In genomic region chr11:67792242-67792990, GRCh38 we compare ENCODE assay signal across 8 cellular contexts.
A peak's percentile ranks its signal among the peaks of the same experiment; 100 is the strongest.
DNase-seq lines count a peak whose midpoint lies in the region; TF ChIP-seq lines count a peak whose summit lies in the region.
"Not testable (repeated sequence)": the region's sequence is repeated elsewhere in the genome, so short reads cannot be mapped to it uniquely, and the experiment has no call there.

No MANE protein-coding gene starts in this region.

- peak; percentile 47 for TF ChIP-seq CTCF in MM.1S (IDR thresholded peaks at IDR 0.05; ENCODE audit: low read length)
- TF ChIP-seq CTCF in thyroid gland (IDR thresholded peaks at IDR 0.05), result peak in 5 of 6 experiments; percentile 41 to 66 (median 48)

- TF ChIP-seq POLR2A in thyroid gland (IDR thresholded peaks at IDR 0.05), result not testable (repeated sequence)

- H3F3A ChIP-seq in MM.1S (ENCODE audit: insufficient read depth, low read length), result not testable (repeated sequence)

- H3K9me3 ChIP-seq in MM.1S (replicated peaks; ENCODE audit: insufficient read depth, low read length); iPS DF 6.9 (ENCODE audit: control insufficient read depth, insufficient read depth, low read length); thyroid gland: not testable (repeated sequence)

- not testable (repeated sequence) for H3K9ac ChIP-seq in MM.1S (ENCODE audit: low read length)

- DNase-seq in EH (ENCODE audit: low read depth), result peak; percentile 31
- DNase-seq in MM.1S; iPS DF 6.9 (ENCODE audit: low read depth, low spot score): not testable (repeated sequence)
- peak; percentile 74 to 75 for DNase-seq in SHP77 (lab: John Stamatoyannopoulos, UW)
- DNase-seq in activated T-cell treated with anti-CD3 and anti-CD28 coated beads for 1 hour (ENCODE audit: low read depth), result peak; percentile 12
- DNase-seq in cerebellar cortex (ENCODE audit: low spot score), result peak; percentile 28
- peak; percentile 76 for DNase-seq in posterior vena cava (ENCODE audit: low spot score)
- peak; percentile 49 for DNase-seq in thyroid gland

- not testable (repeated sequence) for H2AFZ ChIP-seq in MM.1S (ENCODE audit: low read length)

- not testable (repeated sequence) for H3K4me3 ChIP-seq in MM.1S (ENCODE audit: low read length); thyroid gland (replicated peaks in 1 of 3)
- 0 out of 2 replicates have a peak overlapping the region, but pooled peaks have one; percentile 9 for H3K4me3 ChIP-seq in iPS DF 6.9 (ENCODE audit: low read length)

- H3K27ac ChIP-seq in MM.1S (ENCODE audit: low read length); iPS DF 6.9 (ENCODE audit: low read length); thyroid gland: not testable (repeated sequence)

- no CpG with 5 or more reads among the region's 27 CpGs for WGBS in iPS DF 6.9 (ENCODE audit: insufficient coverage, insufficient read length)
- 25 to 27% methylated on average over 27 of the region's 27 CpGs for WGBS in thyroid gland, 2 donors

- not testable (repeated sequence) for H3K4me1 ChIP-seq in MM.1S (ENCODE audit: low read length); iPS DF 6.9 (ENCODE audit: control insufficient read depth, insufficient read depth, low read length); thyroid gland

- intact Hi-C loops in posterior vena cava (cut with DNase I), result loop anchor here in 1 of 2 donors (5.0 kb wide), 1 partner anchor 135 kb away; no protein-coding TSS in a partner anchor
- intact Hi-C loops in thyroid gland (cut with DNase I), result not testable (repeated sequence)

- not testable (repeated sequence) for H3K9me2 ChIP-seq in MM.1S (replicated peaks; ENCODE audit: insufficient read depth, low read length)

- not testable (repeated sequence) for H3K79me2 ChIP-seq in MM.1S (ENCODE audit: low read length)

- H3K27me3 ChIP-seq in MM.1S (replicated peaks; ENCODE audit: insufficient read depth, low read length); iPS DF 6.9 (ENCODE audit: control insufficient read depth, insufficient read depth, low read length); thyroid gland: not testable (repeated sequence)

- H3K36me3 ChIP-seq in MM.1S (replicated peaks; ENCODE audit: insufficient read depth, low read length); iPS DF 6.9 (ENCODE audit: control insufficient read depth, insufficient read depth, low read length); thyroid gland: not testable (repeated sequence)

- not testable (repeated sequence) for H3K4me2 ChIP-seq in MM.1S (ENCODE audit: low read depth, low read length)

- H4K20me1 ChIP-seq in MM.1S (ENCODE audit: insufficient read depth, low read length), result not testable (repeated sequence)
